In genomic region chr12:48682927-48683326, GRCh38 we compare ENCODE assay signal across 8 cellular contexts. TPM values are rescaled to one million over a fixed set of nuclear protein-coding genes. Genes with fewer than 3 reads are reported as not detected.
DNase-seq lines count a peak whose midpoint lies in the region; ATAC-seq, FAIRE-seq and TF ChIP-seq lines count a peak whose summit lies in the region.

No MANE protein-coding gene starts in this region.

- dilution Hi-C loops in endothelial cell of umbilical vein (cut with MboI; ENCODE audit: extremely low pct_ligation_motif_present, low sequenced_read_pairs): no loop called here

- H3K27ac ChIP-seq in DOHH2 (ENCODE audit: low read depth, low read length): no peak overlapping the region
- no peak overlapping the region for H3K27ac ChIP-seq in PC-3 (ENCODE audit: low read length)
- H3K27ac ChIP-seq in endothelial cell of umbilical vein (ENCODE audit: insufficient read depth, low read depth, low read length): no peak overlapping the region
- peak overlapping the region in 1 of 4 donors; percentile 92 for H3K27ac ChIP-seq in body of pancreas

- H3K4me1 ChIP-seq in DOHH2 (ENCODE audit: control insufficient read depth, low read length) (peaks cover 33% of the 10 kb centered on the region), PC-3 (ENCODE audit: insufficient read depth, low read length) (peaks cover 25% of the 10 kb centered on the region), endothelial cell of umbilical vein (ENCODE audit: control insufficient read depth, extremely low read depth, insufficient read depth, low read length) (peaks cover 30% of the 10 kb centered on the region), body of pancreas (peaks cover 29% of the 10 kb centered on the region)

- H3K9ac ChIP-seq in PC-3 (ENCODE audit: low read length) (no peak overlapping the region), endothelial cell of umbilical vein (replicated peaks; ENCODE audit: extremely low read depth, insufficient read depth, low read length) (no peak overlapping the region)

- no peak for FAIRE-seq in endothelial cell of umbilical vein (lab: Jason Lieb, UNC)

- intact Hi-C loops in PC-3 (cut with micrococcal nuclease) (no loop called here), endothelial cell of umbilical vein (cut with micrococcal nuclease) (loop anchor here (1.0 kb wide), 1 partner anchor 33 kb away; the partner anchor contains the start of gene CCNT1), body of pancreas (cut with DNase I) (no loop called here)

- no peak for ATAC-seq in PC-3
- no peak for ATAC-seq in GM18909 (IDR thresholded peaks at IDR 0.05; ENCODE audit: poor library complexity, unreplicated experiment)
- no peak for ATAC-seq in body of pancreas

- BruUV-seq in PC-3 (replicated peaks; lab: Mats Ljungman, UMichigan) (no TSS peak), endothelial cell of umbilical vein (replicated peaks; lab: Mats Ljungman, UMichigan) (no TSS peak)

- H4K20me1 ChIP-seq in DOHH2 (ENCODE audit: control insufficient read depth, insufficient read depth, low read depth, low read length) (peaks cover 15% of the 10 kb centered on the region; the same call in 1 of the 2 replicates), PC-3 (ENCODE audit: low read length) (peaks cover 37% of the 10 kb centered on the region), endothelial cell of umbilical vein (replicated peaks; ENCODE audit: control insufficient read depth, extremely low read depth, insufficient read depth, low read length) (peaks cover 4% of the 10 kb centered on the region)

- CTCF ChIA-PET in PC-3 (lab: Charles Lee) (no interaction called here), endothelial cell of umbilical vein (lab: Charles Lee) (interaction anchor here (1.2 to 1.4 kb wide), 3 partner anchors 10 to 27 kb away, joined by 3 to 6 read pairs (median 3); no protein-coding TSS in a partner anchor)

- no peaks in the 10 kb centered on the region for H3K27me3 ChIP-seq in DOHH2 (ENCODE audit: control insufficient read depth, low read length)
- no peaks in the 10 kb centered on the region for H3K27me3 ChIP-seq in PC-3 (ENCODE audit: low read length)
- no peaks in the 10 kb centered on the region for H3K27me3 ChIP-seq in endothelial cell of umbilical vein (ENCODE audit: control insufficient read depth in 2 of 2, insufficient read depth in 2 of 2, low read length in 2 of 2)
- H3K27me3 ChIP-seq in body of pancreas: no peaks in the 10 kb centered on the region

- peaks cover 42% of the 10 kb centered on the region for H3K79me2 ChIP-seq in DOHH2 (ENCODE audit: control insufficient read depth, low read length)
- H3K79me2 ChIP-seq in PC-3 (ENCODE audit: low read length): peaks cover 41% of the 10 kb centered on the region
- H3K79me2 ChIP-seq in endothelial cell of umbilical vein (ENCODE audit: control insufficient read depth, insufficient read depth, low read length): peaks cover 39% of the 10 kb centered on the region

- no peak for TF ChIP-seq CTCF in DOHH2 (IDR thresholded peaks at IDR 0.05; ENCODE audit: low read depth, low read length, poor library complexity, severe bottlenecking)
- no peak for TF ChIP-seq CTCF in PC-3 (conservative IDR thresholded peaks at IDR 0.05; ENCODE audit: low read depth, low read length)
- no peak for TF ChIP-seq CTCF in endothelial cell of umbilical vein (IDR thresholded peaks at IDR 0.05; ENCODE audit: extremely low read depth in 1 of 2, insufficient read depth in 1 of 2, low read depth in 1 of 2, low read length in 2 of 2)
- TF ChIP-seq CTCF in retinal pigment epithelial cell (conservative IDR thresholded peaks at IDR 0.05; ENCODE audit: low read depth, low read length): no peak
- no peak for TF ChIP-seq CTCF in GM10266 (IDR thresholded peaks at IDR 0.05; ENCODE audit: control insufficient read depth, insufficient read depth, low read depth, missing control alignments)
- TF ChIP-seq CTCF in body of pancreas (IDR thresholded peaks at IDR 0.05): no peak

- H2AFZ ChIP-seq in PC-3 (ENCODE audit: low read length) (peak overlapping the region; percentile 87; the same call in 1 of the 2 replicates), endothelial cell of umbilical vein (ENCODE audit: low read depth, low read length) (no peak overlapping the region)

- peaks cover 6% of the 10 kb centered on the region for H3F3A ChIP-seq in DOHH2 (ENCODE audit: control insufficient read depth, insufficient read depth)
- no peaks in the 10 kb centered on the region for H3F3A ChIP-seq in PC-3 (ENCODE audit: low read length, unreplicated experiment)

- WGBS in body of pancreas, 2 donors: 92 to 93% methylated on average over 2 of the region's 2 CpGs

- POLR2A ChIA-PET in PC-3 (lab: Charles Lee; ENCODE audit: unreplicated experiment) (interaction anchor here (0.8 kb wide), 1 partner anchor 27 kb away, joined by 3 read pairs; no protein-coding TSS in a partner anchor), endothelial cell of umbilical vein (lab: Charles Lee) (interaction anchor here (0.6 to 1.5 kb wide), 7 partner anchors 8 to 243 kb away, joined by 3 to 8 read pairs (median 4); no protein-coding TSS in a partner anchor)

- no peaks in the 10 kb centered on the region for H3K9me1 ChIP-seq in endothelial cell of umbilical vein (replicated peaks; ENCODE audit: control insufficient read depth, extremely low read depth, insufficient read depth, low read length)

- H3K36me3 ChIP-seq in DOHH2 (ENCODE audit: control insufficient read depth, low read length) (peaks cover 44% of the 10 kb centered on the region), PC-3 (ENCODE audit: low read depth, low read length) (peaks cover 26% of the 10 kb centered on the region), endothelial cell of umbilical vein (ENCODE audit: control insufficient read depth in 2 of 2, extremely low read depth in 1 of 2, insufficient read depth in 2 of 2, low read length in 2 of 2) (peaks cover 4 to 6% of the 10 kb centered on the region in 2 experiments), body of pancreas (replicated peaks in 1 of 2; ENCODE audit: insufficient read depth in 1 of 2, low read depth in 2 of 2) (peaks cover 0 to 3% of the 10 kb centered on the region in 2 donors)

- H3K4me2 ChIP-seq in DOHH2 (ENCODE audit: low read length) (peak overlapping the region; percentile 77), PC-3 (ENCODE audit: low read length) (peak overlapping the region; percentile 78), endothelial cell of umbilical vein (ENCODE audit: insufficient read depth, low read length) (peak overlapping the region; percentile 65)

- TF ChIP-seq POLR2A in endothelial cell of umbilical vein (IDR thresholded peaks at IDR 0.05; ENCODE audit: low read depth, low read length) (no peak), body of pancreas (IDR thresholded peaks at IDR 0.05) (no peak)

- H3K9me3 ChIP-seq in DOHH2 (ENCODE audit: control insufficient read depth, insufficient read depth, low read length) (no peaks in the 10 kb centered on the region), PC-3 (ENCODE audit: low read length) (no peaks in the 10 kb centered on the region), endothelial cell of umbilical vein (replicated peaks; ENCODE audit: control insufficient read depth, insufficient read depth, low read length) (no peaks in the 10 kb centered on the region), body of pancreas (no peaks in the 10 kb centered on the region)

- no peaks in the 10 kb centered on the region for H3K9me2 ChIP-seq in DOHH2 (replicated peaks; ENCODE audit: control insufficient read depth, low read length)
- no peaks in the 10 kb centered on the region for H3K9me2 ChIP-seq in PC-3 (replicated peaks; ENCODE audit: low read length)

- H3K4me3 ChIP-seq in DOHH2 (ENCODE audit: low read length): peak overlapping the region; percentile 96
- peak overlapping the region; percentile 74; the same call in 1 of the 2 replicates for H3K4me3 ChIP-seq in PC-3 (ENCODE audit: low read length)
- peak overlapping the region; percentile 46 to 60 (median 56) for H3K4me3 ChIP-seq in endothelial cell of umbilical vein (replicated peaks in 1 of 3; ENCODE audit: insufficient read depth in 1 of 3, low read depth in 1 of 3, low read length in 3 of 3)
- H3K4me3 ChIP-seq in retinal pigment epithelial cell (ENCODE audit: low read length): peak overlapping the region; percentile 99
- H3K4me3 ChIP-seq in body of pancreas: peak overlapping the region in 1 of 2 donors; percentile 49

- DNase-seq in PC-3 (no peak), endothelial cell of umbilical vein (ENCODE audit: low read depth, low spot score) (no peak), retinal pigment epithelial cell (ENCODE audit: low read depth) (no peak), GM10266 (ENCODE audit: extremely low spot score) (no peak), body of pancreas (no peak), NCI-H187 treated with DMSO at 0.1 percent for 48 hours (lab: John Stamatoyannopoulos, UW) (no peak)

TF ChIP-seq in endothelial cell of umbilical vein, 7 proteins besides CTCF, POLR2A, EP300 and RAD21 (continues in another document):
- no peak for TF ChIP-seq FOS (IDR thresholded peaks at IDR 0.05; ENCODE audit: borderline replicate concordance, insufficient read depth, low read length)
- no peak for TF ChIP-seq POLR2AphosphoS5 (IDR thresholded peaks at IDR 0.05; ENCODE audit: insufficient read depth, low read depth, low read length)
- no peak for TF ChIP-seq GATA2 (IDR thresholded peaks at IDR 0.05; ENCODE audit: insufficient read depth, insufficient read length, low read depth, low read length)
- TF ChIP-seq EZH2 (IDR thresholded peaks at IDR 0.05; ENCODE audit: borderline replicate concordance, low read depth, low read length, severe bottlenecking): no peak

RNA-seq across cellular contexts. Expression of gene KANSL2, which starts 0.9 kb away (rescaled TPM):
- total RNA-seq in PC-3 (2014; rRNA removed): 33.3 and 33.4 TPM in 2 replicates
- total RNA-seq in endothelial cell of umbilical vein: 35.8 and 40.6 TPM in 2 replicates
- polyA plus RNA-seq in endothelial cell of umbilical vein: 27.3 and 30.5 TPM in 2 replicates
- 28.8 and 31.9 TPM in 2 replicates for polyA plus RNA-seq in endothelial cell of umbilical vein (2011; cell fraction: cytosol; rRNA removed)
- 81.0 and 88.2 TPM in 2 replicates for polyA plus RNA-seq in endothelial cell of umbilical vein (2011; cell fraction: nucleus; rRNA removed)
- 23.3 and 27.2 TPM in 2 replicates for polyA plus RNA-seq in endothelial cell of umbilical vein (2012)
- 68.6 and 76.2 TPM in 2 replicates for polyA minus RNA-seq in endothelial cell of umbilical vein
- 42.7 TPM for polyA minus RNA-seq in endothelial cell of umbilical vein (2011; cell fraction: cytosol; rRNA and poly(A)+ RNA removed)
- polyA minus RNA-seq in endothelial cell of umbilical vein (2011; cell fraction: nucleus; rRNA and poly(A)+ RNA removed): 66.0 and 80.0 TPM in 2 replicates
- total RNA-seq in body of pancreas: 10 to 100 TPM; 19.1 to 20.0 TPM

RNA-seq across cellular contexts. Expression of gene CCNT1, which starts 33.6 kb away (rescaled TPM):
- total RNA-seq in PC-3 (2014; rRNA removed) (15.1 and 20.7 TPM in 2 replicates), endothelial cell of umbilical vein (33.0 and 35.1 TPM in 2 replicates), body of pancreas (10 to 100 TPM; 12.5 to 31.6 TPM)
- polyA plus RNA-seq in endothelial cell of umbilical vein: 9.7 and 10.6 TPM in 2 replicates
- 5.9 and 6.5 TPM in 2 replicates for polyA plus RNA-seq in endothelial cell of umbilical vein (2011; cell fraction: cytosol; rRNA removed)
- polyA plus RNA-seq in endothelial cell of umbilical vein (2011; cell fraction: nucleus; rRNA removed): 34.6 and 40.6 TPM in 2 replicates
- 17.0 and 18.6 TPM in 2 replicates for polyA plus RNA-seq in endothelial cell of umbilical vein (2012)
- polyA minus RNA-seq in endothelial cell of umbilical vein: 47.9 and 72.3 TPM in 2 replicates
- polyA minus RNA-seq in endothelial cell of umbilical vein (2011; cell fraction: cytosol; rRNA and poly(A)+ RNA removed): 40.2 TPM
- 39.4 and 55.5 TPM in 2 replicates for polyA minus RNA-seq in endothelial cell of umbilical vein (2011; cell fraction: nucleus; rRNA and poly(A)+ RNA removed)
